ENCODE assay signal across 28 cellular contexts in the genomic region with DNA sequence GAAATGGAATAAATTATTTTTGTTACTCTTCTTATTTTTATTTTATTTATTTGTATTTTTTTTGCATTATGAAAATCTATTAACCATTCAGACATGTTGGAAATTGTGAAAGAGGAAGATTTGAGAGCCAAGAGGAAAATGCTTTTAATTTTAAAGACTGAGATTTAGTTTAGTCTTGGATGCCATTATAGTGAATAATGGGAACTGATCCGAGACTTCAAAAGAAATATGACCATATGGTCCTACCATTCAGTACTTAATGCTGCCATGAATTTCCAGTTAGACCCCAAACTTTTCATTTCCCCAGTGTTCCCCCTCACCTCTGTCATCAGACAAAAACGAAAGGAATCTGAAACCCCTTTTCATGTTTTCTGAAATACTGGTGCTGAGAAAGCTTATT.
DNase-seq lines count a peak whose midpoint lies in the region; ATAC-seq, FAIRE-seq and TF ChIP-seq lines count a peak whose summit lies in the region.
"Had no signal": no experiment of that assay in that cellular context is flagged by ENCODE, and none has a peak within 500 bp of the region (broad histone marks: within the 10 kb centered on the region; RNA-seq: fewer than 3 reads in every experiment).

No MANE protein-coding gene starts in this region.

- no peak for FAIRE-seq in astrocyte (lab: Jason Lieb, UNC)
- FAIRE-seq: pancreas had no signal

- H3K4me3 ChIP-seq in astrocyte (ENCODE audit: insufficient read depth, low read depth, low read length) (no peak overlapping the region), hepatocyte (no peak overlapping the region), smooth muscle cell (peak overlapping the region; percentile 0), psoas muscle (no peak overlapping the region)
- H3K4me3 ChIP-seq: dorsolateral prefrontal cortex, HAP-1, pancreas, sigmoid colon, SK-N-MC, tibial nerve had no signal

- H4K20me1 ChIP-seq in astrocyte (ENCODE audit: insufficient read depth, low read length) (no peaks in the 10 kb centered on the region), hepatocyte (ENCODE audit: insufficient read depth, poor library complexity, severe bottlenecking) (no peaks in the 10 kb centered on the region), smooth muscle cell (ENCODE audit: low read depth) (no peaks in the 10 kb centered on the region)

- H2AFZ ChIP-seq in astrocyte (ENCODE audit: low read depth, low read length) (no peak overlapping the region), hepatocyte (no peak overlapping the region), smooth muscle cell (ENCODE audit: low read depth) (no peak overlapping the region)

- H3K9me3 Mint-ChIP-seq in astrocyte (ENCODE audit: unreplicated experiment): peaks cover 4% of the 10 kb centered on the region
- H3K9me3 Mint-ChIP-seq: activated naive CD4-positive, alpha-beta T cell treated with anti-CD3 and anti-CD28 coated beads, Interleukin-2, amount 10 ng/mL, durations not matched to agents 7 days and 5 days; CD8-positive, alpha-beta T cell; natural killer cell treated with Interleukin-12 subunit alpha and Interleukin-12 subunit beta and Interleukin-15 and Interleukin-18, amount 100 ng/mL, for 72 hours had no signal

- H3K9me2 ChIP-seq in hepatocyte (replicated peaks; ENCODE audit: insufficient read depth): no peaks in the 10 kb centered on the region

- H3K27me3 ChIP-seq in astrocyte (ENCODE audit: insufficient read depth, low read length): no peaks in the 10 kb centered on the region
- no peaks in the 10 kb centered on the region for H3K27me3 ChIP-seq in hepatocyte
- H3K27me3 ChIP-seq in smooth muscle cell (ENCODE audit: low read depth): no peaks in the 10 kb centered on the region
- no peaks in the 10 kb centered on the region for H3K27me3 ChIP-seq in psoas muscle (ENCODE audit: insufficient read depth in 3 of 3, low read length in 2 of 3)
- H3K27me3 ChIP-seq: pancreas, sigmoid colon, tibial nerve had no signal

- no peak overlapping the region for H3K27ac Mint-ChIP-seq in astrocyte (ENCODE audit: unreplicated experiment)
- H3K27ac Mint-ChIP-seq: activated naive CD4-positive, alpha-beta T cell treated with anti-CD3 and anti-CD28 coated beads, Interleukin-2, amount 10 ng/mL, durations not matched to agents 7 days and 5 days; CD8-positive, alpha-beta T cell; natural killer cell treated with Interleukin-12 subunit alpha and Interleukin-12 subunit beta and Interleukin-15 and Interleukin-18, amount 100 ng/mL, for 72 hours had no signal

- peaks cover 2% of the 10 kb centered on the region for H3K4me1 Mint-ChIP-seq in astrocyte (ENCODE audit: low read depth, unreplicated experiment)
- H3K4me1 Mint-ChIP-seq: activated naive CD4-positive, alpha-beta T cell treated with anti-CD3 and anti-CD28 coated beads, Interleukin-2, amount 10 ng/mL, durations not matched to agents 7 days and 5 days had no signal

- no peaks in the 10 kb centered on the region for H3K79me2 ChIP-seq in astrocyte (ENCODE audit: insufficient read depth, low read length)
- no peaks in the 10 kb centered on the region for H3K79me2 ChIP-seq in hepatocyte
- no peaks in the 10 kb centered on the region for H3K79me2 ChIP-seq in smooth muscle cell (ENCODE audit: low read depth)

- no peak for ATAC-seq in sciatic nerve
- no peak for ATAC-seq in psoas muscle
- ATAC-seq: CD8-positive, alpha-beta T cell; left ventricle myocardium superior; natural killer cell treated with Interleukin-12 subunit alpha and Interleukin-12 subunit beta and Interleukin-15 and Interleukin-18, amount 100 ng/mL, for 72 hours; pancreas had no signal

- no peak overlapping the region for H3K4me3 Mint-ChIP-seq in astrocyte (ENCODE audit: unreplicated experiment)
- H3K4me3 Mint-ChIP-seq: activated naive CD4-positive, alpha-beta T cell treated with anti-CD3 and anti-CD28 coated beads, Interleukin-2, amount 10 ng/mL, durations not matched to agents 7 days and 5 days; CD8-positive, alpha-beta T cell; natural killer cell treated with Interleukin-12 subunit alpha and Interleukin-12 subunit beta and Interleukin-15 and Interleukin-18, amount 100 ng/mL, for 72 hours had no signal

- no peak overlapping the region for H3K27ac ChIP-seq in astrocyte (ENCODE audit: low read depth, low read length)
- H3K27ac ChIP-seq in hepatocyte: peak overlapping the region; percentile 59
- peak overlapping the region; percentile 57 for H3K27ac ChIP-seq in smooth muscle cell (ENCODE audit: low read depth)
- H3K27ac ChIP-seq in psoas muscle: no peak overlapping the region
- H3K27ac ChIP-seq: dorsolateral prefrontal cortex, pancreas, RWPE1, sigmoid colon, SK-N-MC, tibial nerve had no signal

- DNase-seq in HCEC 1CT: peak; percentile 34
- peak; percentile 41 for DNase-seq in astrocyte (ENCODE audit: low read depth)
- no peak for DNase-seq in hepatocyte (ENCODE audit: low spot score)
- DNase-seq in smooth muscle cell (lab: John Stamatoyannopoulos, UW; ENCODE audit: unreplicated experiment): no peak
- DNase-seq in sciatic nerve (ENCODE audit: low spot score): no peak
- no peak for DNase-seq in activated naive CD4-positive, alpha-beta T cell treated with anti-CD3 and anti-CD28 coated beads, Interleukin-2, amount 50 U/mL, for 16 hours
- DNase-seq in psoas muscle: no peak
- DNase-seq: activated CD4-positive, alpha-beta T cell treated with anti-CD3 and anti-CD28 coated beads for 48 hours; activated naive CD4-positive, alpha-beta T cell treated with anti-CD3 and anti-CD28 coated beads, Interleukin-2, amount 10 ng/mL, durations not matched to agents 7 days and 5 days; anterior cingulate cortex; CD8-positive, alpha-beta T cell; central memory CD4-positive, alpha-beta T cell; DMS53; dorsolateral prefrontal cortex; GF-D8; left ventricle myocardium superior; midbrain; NCI-H2029 treated with DMSO at 0.1 percent for 48 hours; NCI-H226; NCI-H748 treated with DMSO at 0.1 percent for 48 hours; pancreas; sigmoid colon; T-helper 2 cell had no signal

- no peaks in the 10 kb centered on the region for H3K27me3 Mint-ChIP-seq in astrocyte (ENCODE audit: low read depth, unreplicated experiment)
- H3K27me3 Mint-ChIP-seq: activated naive CD4-positive, alpha-beta T cell treated with anti-CD3 and anti-CD28 coated beads, Interleukin-2, amount 10 ng/mL, durations not matched to agents 7 days and 5 days had no signal

- H3K9ac ChIP-seq in astrocyte (ENCODE audit: low read length): no peak overlapping the region
- no peak overlapping the region for H3K9ac ChIP-seq in smooth muscle cell (ENCODE audit: low read depth)

- no peaks in the 10 kb centered on the region for H3K36me3 ChIP-seq in astrocyte (ENCODE audit: insufficient read depth, low read length)
- H3K36me3 ChIP-seq in hepatocyte (replicated peaks; ENCODE audit: insufficient read depth, low read depth): no peaks in the 10 kb centered on the region
- H3K36me3 ChIP-seq in smooth muscle cell (ENCODE audit: low read depth): peaks cover 6% of the 10 kb centered on the region
- H3K36me3 ChIP-seq in psoas muscle (ENCODE audit: insufficient read depth in 1 of 2, low read depth in 1 of 2): no peaks in the 10 kb centered on the region
- H3K36me3 ChIP-seq: HAP-1, pancreas, sigmoid colon, tibial nerve had no signal

- H3K36me3 Mint-ChIP-seq in astrocyte (ENCODE audit: low read depth, unreplicated experiment): peaks cover 7% of the 10 kb centered on the region
- H3K36me3 Mint-ChIP-seq: activated naive CD4-positive, alpha-beta T cell treated with anti-CD3 and anti-CD28 coated beads, Interleukin-2, amount 10 ng/mL, durations not matched to agents 7 days and 5 days; CD8-positive, alpha-beta T cell; natural killer cell treated with Interleukin-12 subunit alpha and Interleukin-12 subunit beta and Interleukin-15 and Interleukin-18, amount 100 ng/mL, for 72 hours had no signal

- H3K9me3 ChIP-seq in astrocyte (ENCODE audit: insufficient read depth, low read depth, low read length) (no peaks in the 10 kb centered on the region), hepatocyte (ENCODE audit: low read depth) (peaks cover 5% of the 10 kb centered on the region), smooth muscle cell (replicated peaks; ENCODE audit: low read depth) (no peaks in the 10 kb centered on the region), psoas muscle (no peaks in the 10 kb centered on the region)
- H3K9me3 ChIP-seq: HAP-1, pancreas, sigmoid colon, tibial nerve had no signal

- WGBS in hepatocyte (ENCODE audit: low lambda C conversion rate, missing lambda C conversion rate): 26% methylated on average over 2 of the region's 2 CpGs
- WGBS in smooth muscle cell (ENCODE audit: low lambda C conversion rate): 31% methylated on average over 2 of the region's 2 CpGs
- 33 to 36% (median 33%) methylated on average over 2 of the region's 2 CpGs for WGBS in psoas muscle, 3 donors

- H3K4me2 ChIP-seq in astrocyte (ENCODE audit: low read length) (no peak overlapping the region), hepatocyte (peak overlapping the region; percentile 61), smooth muscle cell (peak overlapping the region; percentile 15)

- peaks cover 15% of the 10 kb centered on the region for H3F3A ChIP-seq in smooth muscle cell (ENCODE audit: low read depth)

- intact Hi-C loops in sciatic nerve (cut with DNase I) (no loop called here), psoas muscle (cut with DNase I) (no loop called here)

- TF ChIP-seq CTCF in astrocyte (IDR thresholded peaks at IDR 0.05; ENCODE audit: insufficient read depth, low read depth, low read length) (no peak), hepatocyte (IDR thresholded peaks at IDR 0.05; ENCODE audit: poor library complexity) (no peak), smooth muscle cell (IDR thresholded peaks at IDR 0.05; ENCODE audit: borderline replicate concordance, insufficient read depth, poor library complexity, severe bottlenecking) (no peak), psoas muscle (IDR thresholded peaks at IDR 0.05) (no peak)

- H3K4me1 ChIP-seq in astrocyte (ENCODE audit: insufficient read depth, low read length) (peaks cover 3% of the 10 kb centered on the region), hepatocyte (ENCODE audit: insufficient read depth) (peaks cover 14% of the 10 kb centered on the region), smooth muscle cell (ENCODE audit: low read depth) (peaks cover 19% of the 10 kb centered on the region), psoas muscle (no peaks in the 10 kb centered on the region)
- H3K4me1 ChIP-seq: pancreas, sigmoid colon, tibial nerve had no signal

Comparison
In these comparisons a context has a peak if more than half of its experiments do, and no peak if none do; other contexts are left out.
1. DNase-seq: peak in HCEC 1CT (single experiment) and astrocyte (single experiment); none in hepatocyte (single experiment), smooth muscle cell (single experiment), sciatic nerve (single experiment), activated naive CD4-positive, alpha-beta T cell treated with anti-CD3 and anti-CD28 coated beads, Interleukin-2, amount 50 U/mL, for 16 hours (single experiment) and psoas muscle (0 of 2).
2. H3K27ac ChIP-seq: peak in hepatocyte (single experiment) and smooth muscle cell (single experiment); none in astrocyte (single experiment) and psoas muscle (single experiment).